ENCODE assay signal across 1 cellular context in the genomic region with DNA sequence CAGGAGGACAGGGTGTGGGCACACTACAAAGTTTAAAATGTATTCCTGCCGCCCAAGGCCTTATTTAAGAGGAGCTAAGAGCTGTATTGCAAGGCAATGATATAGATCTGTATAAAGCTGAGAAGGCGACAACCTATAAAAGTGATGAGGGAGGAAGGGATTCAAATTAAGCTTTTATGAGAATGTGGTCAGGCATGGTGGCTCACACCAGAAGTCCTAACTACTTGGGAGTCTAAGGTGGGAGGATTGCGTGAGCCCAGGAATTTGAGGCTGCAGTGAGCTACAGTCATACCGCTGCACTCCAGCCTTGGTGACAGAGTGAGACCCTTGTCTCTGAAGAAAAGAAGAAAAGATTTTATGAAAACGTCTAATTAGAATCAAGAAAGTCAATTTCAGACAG.
TF ChIP-seq lines count a peak whose summit lies in the region.

No MANE protein-coding gene starts in this region.

TF ChIP-seq in SK-N-SH, 30 proteins besides CTCF, POLR2A, EP300 and RAD21:
- no peak for TF ChIP-seq SMC3 (IDR thresholded peaks at IDR 0.05; ENCODE audit: low read depth, low read length)
- no peak for TF ChIP-seq NRF1 (IDR thresholded peaks at IDR 0.05; ENCODE audit: low read depth, low read length)
- no peak for TF ChIP-seq NFIC (IDR thresholded peaks at IDR 0.05; ENCODE audit: borderline replicate concordance)
- TF ChIP-seq MAX (IDR thresholded peaks at IDR 0.05; ENCODE audit: low read depth): no peak
- no peak for TF ChIP-seq EZH2phosphoT487 (IDR thresholded peaks at IDR 0.05; ENCODE audit: borderline replicate concordance, low read depth)
- no peak for TF ChIP-seq POLR2AphosphoS5 (IDR thresholded peaks at IDR 0.05; ENCODE audit: low read depth, low read length)
- no peak for TF ChIP-seq JUND (IDR thresholded peaks at IDR 0.05)
- TF ChIP-seq ELF1 (IDR thresholded peaks at IDR 0.05): no peak
- no peak for TF ChIP-seq RFX5 (IDR thresholded peaks at IDR 0.05; ENCODE audit: low read length)
- no peak for TF ChIP-seq GABPA (IDR thresholded peaks at IDR 0.05; ENCODE audit: low read depth)
- TF ChIP-seq MXI1 (IDR thresholded peaks at IDR 0.05; ENCODE audit: low read depth, low read length): no peak
- TF ChIP-seq REST (IDR thresholded peaks at IDR 0.05; ENCODE audit: low read depth, low read length): no peak
- TF ChIP-seq FOXM1 (IDR thresholded peaks at IDR 0.05; ENCODE audit: low read depth): no peak
- no peak for TF ChIP-seq TAF1 (IDR thresholded peaks at IDR 0.05; ENCODE audit: borderline replicate concordance, low read depth, low read length)
- no peak for TF ChIP-seq FOSL2 (IDR thresholded peaks at IDR 0.05; ENCODE audit: borderline replicate concordance, low read depth)
- TF ChIP-seq GATA2 (CRISPR knock-in tag; IDR thresholded peaks at IDR 0.05): no peak
- TF ChIP-seq RXRA (IDR thresholded peaks at IDR 0.05; ENCODE audit: borderline replicate concordance, low read depth): no peak
- TF ChIP-seq, protein P1, sequence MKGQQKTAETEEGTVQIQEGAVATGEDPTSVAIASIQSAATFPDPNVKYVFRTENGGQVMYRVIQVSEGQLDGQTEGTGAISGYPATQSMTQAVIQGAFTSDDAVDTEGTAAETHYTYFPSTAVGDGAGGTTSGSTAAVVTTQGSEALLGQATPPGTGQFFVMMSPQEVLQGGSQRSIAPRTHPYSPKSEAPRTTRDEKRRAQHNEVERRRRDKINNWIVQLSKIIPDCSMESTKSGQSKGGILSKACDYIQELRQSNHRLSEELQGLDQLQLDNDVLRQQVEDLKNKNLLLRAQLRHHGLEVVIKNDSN (IDR thresholded peaks at IDR 0.05; ENCODE audit: borderline replicate concordance, low read depth): no peak
TF ChIP-seq in SK-N-SH: peak in this region for 0.
